1 cellular context compared by ENCODE assay signal in genomic region chr17:17944253-17944652, GRCh38.
TF ChIP-seq lines count a peak whose summit lies in the region.

No MANE protein-coding gene starts in this region.

TF ChIP-seq in H1, 55 proteins besides CTCF, POLR2A, EP300 and RAD21:
- TF ChIP-seq ASH2L (IDR thresholded peaks at IDR 0.05; ENCODE audit: low read length) (no peak), CBX5 (IDR thresholded peaks at IDR 0.05; ENCODE audit: low read depth, low read length) (no peak), POU5F1 (IDR thresholded peaks at IDR 0.05; ENCODE audit: low read depth, low read length) (no peak), TAF1 (IDR thresholded peaks at IDR 0.05; ENCODE audit: low read depth, low read length) (no peak), POLR2AphosphoS5 (IDR thresholded peaks at IDR 0.05; ENCODE audit: low read depth, low read length) (no peak), EGR1 (IDR thresholded peaks at IDR 0.05; ENCODE audit: borderline replicate concordance, low read depth, low read length) (no peak), ATF2 (IDR thresholded peaks at IDR 0.05; ENCODE audit: low read length) (no peak), JUN (IDR thresholded peaks at IDR 0.05; ENCODE audit: low read depth, low read length) (no peak), FOSL1 (IDR thresholded peaks at IDR 0.05; ENCODE audit: insufficient read depth, low read depth, low read length) (no peak)
